2 cellular contexts compared by ENCODE assay signal in genomic region chr20:62336775-62337557, GRCh38.
TF ChIP-seq lines count a peak whose summit lies in the region.

No MANE protein-coding gene starts in this region.

TF ChIP-seq in Ishikawa, 13 proteins besides CTCF, POLR2A, EP300 and RAD21:
- TF ChIP-seq CREB1 (IDR thresholded peaks at IDR 0.05; ENCODE audit: low read depth) (no peak), USF1 (IDR thresholded peaks at IDR 0.05) (no peak)
TF ChIP-seq in Ishikawa: peak in this region for 0.

TF ChIP-seq in GM12878, 131 proteins besides CTCF, POLR2A, EP300 and RAD21:
- TF ChIP-seq STAT1 (conservative IDR thresholded peaks at IDR 0.05), result no peak
- no peak for TF ChIP-seq ZNF384 (IDR thresholded peaks at IDR 0.05; ENCODE audit: borderline replicate concordance, low read depth, low read length)
- no peak for TF ChIP-seq EZH2 (IDR thresholded peaks at IDR 0.05; ENCODE audit: borderline replicate concordance, control insufficient read depth, low read depth, low read length)
- no peak for TF ChIP-seq MXI1 (IDR thresholded peaks at IDR 0.05; ENCODE audit: low read depth, low read length)
- peak; percentile 43 for TF ChIP-seq PBX3 (IDR thresholded peaks at IDR 0.05; ENCODE audit: insufficient replicate concordance, low read depth, low read length)
- TF ChIP-seq RELA (IDR thresholded peaks at IDR 0.05; ENCODE audit: borderline replicate concordance, partially characterized antibody), result no peak
- TF ChIP-seq, protein P1, sequence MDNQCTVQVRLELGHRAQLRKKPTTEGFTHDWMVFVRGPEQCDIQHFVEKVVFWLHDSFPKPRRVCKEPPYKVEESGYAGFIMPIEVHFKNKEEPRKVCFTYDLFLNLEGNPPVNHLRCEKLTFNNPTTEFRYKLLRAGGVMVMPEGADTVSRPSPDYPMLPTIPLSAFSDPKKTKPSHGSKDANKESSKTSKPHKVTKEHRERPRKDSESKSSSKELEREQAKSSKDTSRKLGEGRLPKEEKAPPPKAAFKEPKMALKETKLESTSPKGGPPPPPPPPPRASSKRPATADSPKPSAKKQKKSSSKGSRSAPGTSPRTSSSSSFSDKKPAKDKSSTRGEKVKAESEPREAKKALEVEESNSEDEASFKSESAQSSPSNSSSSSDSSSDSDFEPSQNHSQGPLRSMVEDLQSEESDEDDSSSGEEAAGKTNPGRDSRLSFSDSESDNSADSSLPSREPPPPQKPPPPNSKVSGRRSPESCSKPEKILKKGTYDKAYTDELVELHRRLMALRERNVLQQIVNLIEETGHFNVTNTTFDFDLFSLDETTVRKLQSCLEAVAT (IDR thresholded peaks at IDR 0.05), result peak; percentile 61; the same call in 1 of the 2 replicates
- TF ChIP-seq TCF3 (IDR thresholded peaks at IDR 0.05; ENCODE audit: borderline replicate concordance, insufficient read depth, low read depth, low read length), result 0 out of 2 replicates have a peak, but pooled peaks have one; percentile 33
- TF ChIP-seq SRF (IDR thresholded peaks at IDR 0.05; ENCODE audit: low read depth in 2 of 2, low read length in 2 of 2), result no peak
- no peak for TF ChIP-seq JUND (IDR thresholded peaks at IDR 0.05; ENCODE audit: low read depth, low read length)
- peak; percentile 46 for TF ChIP-seq BCL3 (IDR thresholded peaks at IDR 0.05; ENCODE audit: borderline replicate concordance, insufficient read depth, low read depth, low read length, poor library complexity, severe bottlenecking)
- TF ChIP-seq GATAD2B (conservative IDR thresholded peaks at IDR 0.05; ENCODE audit: low read depth), result no peak
